In genomic region chr2:96452054-96452453, GRCh38 we compare ENCODE assay signal across 30 cellular contexts. TPM values are rescaled to one million over a fixed set of nuclear protein-coding genes. Genes with fewer than 3 reads are reported as not detected.
"Had no signal": no experiment of that assay in that cellular context is flagged by ENCODE, and none has a peak within 500 bp of the region (broad histone marks: within the 10 kb centered on the region; RNA-seq: fewer than 3 reads in every experiment).

No MANE protein-coding gene starts in this region.

- H3K4me1 ChIP-seq: ascending aorta had no signal

- H3K4me3 ChIP-seq: ascending aorta had no signal

- FAIRE-seq: TTC549 had no signal

- H3K27me3 ChIP-seq: ascending aorta had no signal

- H3K36me3 ChIP-seq: ascending aorta had no signal

- ATAC-seq: activated CD8-positive, alpha-beta memory T cell treated with anti-CD3 and anti-CD28 coated beads, Interleukin-2, amount 10 ng/mL, durations not matched to agents 7 days and 5 days; activated CD8-positive, alpha-beta T cell treated with anti-CD3 and anti-CD28 coated beads, Interleukin-2, amount 10 ng/mL, durations not matched to agents 7 days and 5 days; activated naive CD8-positive, alpha-beta T cell treated with anti-CD3 and anti-CD28 coated beads, Interleukin-2, amount 50 U/mL, for 24 hours had no signal

- H3K9me3 ChIP-seq: ascending aorta had no signal

- H3K27ac ChIP-seq: ascending aorta, VCaP had no signal

- DNase-seq: activated B cell treated with CpG ODN at 0.5 μM for 24 hours; activated CD4-positive, alpha-beta memory T cell treated with anti-CD3 and anti-CD28 coated beads, Interleukin-2, amount 10 ng/mL, durations not matched to agents 7 days and 5 days; activated CD4-positive, alpha-beta T cell treated with anti-CD3 and anti-CD28 coated beads for 4 hours; activated CD4-positive, alpha-beta T cell treated with anti-CD3 and anti-CD28 coated beads, Interleukin-2, amount 10 ng/mL, durations not matched to agents 24 days and 14 days; activated CD4-positive, alpha-beta T cell treated with anti-CD3 and anti-CD28 coated beads, Interleukin-2, amount 50 U/mL, for 1 hour; activated CD4-positive, alpha-beta T cell treated with anti-CD3 and anti-CD28 coated beads, Interleukin-2, amount 50 U/mL, for 4 hours; activated CD4-positive, CD25-positive, alpha-beta regulatory T cell treated with anti-CD3 and anti-CD28 coated beads, Interleukin-2, amount 50 U/mL, for 72 hours; activated CD8-positive, alpha-beta memory T cell treated with anti-CD3 and anti-CD28 coated beads for 24 hours; activated CD8-positive, alpha-beta memory T cell treated with anti-CD3 and anti-CD28 coated beads, Interleukin-2, amount 10 ng/mL, durations not matched to agents 7 days and 5 days; activated CD8-positive, alpha-beta memory T cell treated with anti-CD3 and anti-CD28 coated beads, Interleukin-2, amount 50 U/mL, for 48 hours; activated CD8-positive, alpha-beta T cell treated with anti-CD3 and anti-CD28 coated beads, Interleukin-2, amount 10 ng/mL, durations not matched to agents 7 days and 5 days; activated effector memory CD4-positive, alpha-beta T cell treated with Interleukin-2 at 50 U/mL for 16 hours; activated gamma-delta T cell; activated naive CD4-positive, alpha-beta T cell treated with anti-CD3 and anti-CD28 coated beads, Interleukin-2, amount 10 ng/mL, durations not matched to agents 7 days and 5 days; activated naive CD4-positive, alpha-beta T cell treated with Interleukin-2 at 50 U/mL for 16 hours; activated naive CD8-positive, alpha-beta T cell treated with anti-CD3 and anti-CD28 coated beads, Interleukin-2, amount 10 ng/mL, durations not matched to agents 7 days and 5 days; activated naive CD8-positive, alpha-beta T cell treated with anti-CD3 and anti-CD28 coated beads, Interleukin-2, amount 50 U/mL, for 24 hours; activated T-cell treated with anti-CD3 and anti-CD28 coated beads, Interleukin-2, amount 50 U/mL, for 24 hours; activated T-cell treated with anti-CD3 and anti-CD28 coated beads, Interleukin-2, amount 50 U/mL, for 48 hours; amygdala; anterior cingulate cortex; central memory CD4-positive, alpha-beta T cell; T-helper 1 cell; T-helper 2 cell; T-helper 9 cell had no signal

RNA-seq across cellular contexts. Expression of gene NEURL3, which starts 53.1 kb away (rescaled TPM):
- total RNA-seq: activated B cell treated with CpG ODN at 0.5 μM for 24 hours; activated CD8-positive, alpha-beta T cell treated with anti-CD3 and anti-CD28 coated beads, Interleukin-2, amount 10 ng/mL, durations not matched to agents 7 days and 5 days; ascending aorta; cardiac septum; cerebellum had no signal
